ENCODE assay signal across 8 cellular contexts in the genomic region with DNA sequence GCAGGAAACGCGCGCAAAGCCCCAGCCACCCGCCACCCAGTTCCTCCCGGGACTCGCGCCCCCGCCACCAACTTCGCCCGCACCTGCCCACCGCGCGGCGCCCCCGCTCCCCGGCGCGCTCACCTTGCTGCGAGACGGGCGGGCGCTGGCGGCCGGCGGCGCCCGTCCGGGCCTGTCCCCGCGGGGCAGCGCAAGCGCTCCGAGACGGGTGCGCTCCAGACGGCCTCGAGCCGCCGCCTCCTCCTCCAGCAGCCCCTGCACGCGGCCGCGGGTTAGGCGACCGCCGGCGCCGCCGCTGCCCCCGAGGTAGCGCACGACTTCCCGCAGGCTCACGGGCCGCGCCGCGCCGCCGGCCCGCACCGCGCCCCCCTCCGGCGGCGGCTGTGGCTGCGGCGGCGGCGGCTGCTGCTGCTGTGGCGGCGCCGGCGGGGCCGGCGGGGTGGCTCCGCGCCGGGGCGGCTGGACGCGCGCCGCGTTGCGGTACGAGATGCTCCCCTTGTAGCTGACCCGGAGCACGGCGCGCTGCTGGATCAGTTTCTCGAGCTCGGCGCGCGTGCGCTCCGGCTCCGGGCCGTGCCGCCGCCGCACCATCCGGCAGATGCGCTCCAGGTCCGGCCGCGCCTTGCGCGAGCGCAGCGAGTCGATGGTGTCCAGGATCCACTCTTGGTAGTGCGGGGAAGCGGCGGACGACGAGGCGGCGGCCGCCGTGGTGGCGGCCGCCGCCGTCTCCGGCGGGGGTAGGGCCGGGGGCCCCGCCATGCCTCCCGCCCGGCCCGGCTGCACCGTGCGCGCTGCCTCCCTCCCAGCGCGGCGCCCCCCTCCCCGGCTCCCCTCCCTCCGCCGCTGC. TPM values are rescaled to one million over a fixed set of nuclear protein-coding genes. Genes with fewer than 3 reads are reported as not detected.
DNase-seq lines count a peak whose midpoint lies in the region; ATAC-seq and TF ChIP-seq lines count a peak whose summit lies in the region.

No MANE protein-coding gene starts in this region.

- no peak for TF ChIP-seq POLR2A in stomach (IDR thresholded peaks at IDR 0.05)

- H3K4me1 Mint-ChIP-seq in activated CD4-positive, alpha-beta T cell treated with anti-CD3 and anti-CD28 coated beads, Interleukin-2, amount 10 ng/mL, durations not matched to agents 24 days and 14 days: peaks cover 19% of the 10 kb centered on the region
- peaks cover 12% of the 10 kb centered on the region for H3K4me1 Mint-ChIP-seq in memory B cell

- WGBS in stomach, 5 donors: 0 to 1% (median 0%) methylated on average over 13 to 136 of the region's 142 CpGs

- H3K4me3 ChIP-seq in stomach: peak overlapping the region; percentile 75 to 93 (median 82)

- H3K9me3 ChIP-seq in stomach: peaks cover 0 to 10% (median 9%) of the 10 kb centered on the region in 4 donors

- TF ChIP-seq CTCF in stomach (IDR thresholded peaks at IDR 0.05): peak in 1 of 7 experiments; percentile 21

- H3K36me3 Mint-ChIP-seq in activated CD4-positive, alpha-beta T cell treated with anti-CD3 and anti-CD28 coated beads, Interleukin-2, amount 10 ng/mL, durations not matched to agents 24 days and 14 days (ENCODE audit: low read depth): peaks cover 43% of the 10 kb centered on the region
- peaks cover 2% of the 10 kb centered on the region for H3K36me3 Mint-ChIP-seq in memory B cell

- peak overlapping the region; percentile 78 for H3K4me3 Mint-ChIP-seq in activated CD4-positive, alpha-beta T cell treated with anti-CD3 and anti-CD28 coated beads, Interleukin-2, amount 10 ng/mL, durations not matched to agents 24 days and 14 days
- peak overlapping the region; percentile 87 for H3K4me3 Mint-ChIP-seq in memory B cell

- DNase-seq in Right ventricle myocardium inferior (ENCODE audit: missing footprints) (peak; percentile 79), cardiac septum (ENCODE audit: low spot score) (no peak), LHCN-M2 (ENCODE audit: low read depth) (peak; percentile 59), memory B cell (ENCODE audit: low spot score in 2 of 2) (peak; percentile 38 to 57), stomach (peak; percentile 62)
- peak; percentile 85 for DNase-seq in activated CD4-positive, alpha-beta T cell treated with anti-CD3 and anti-CD28 coated beads, Interleukin-2, amount 10 ng/mL, durations not matched to agents 24 days and 14 days
- DNase-seq in effector CD8-positive, alpha-beta T cell (lab: John Stamatoyannopoulos, UW): peak; percentile 34

- TF ChIP-seq EP300 in stomach (IDR thresholded peaks at IDR 0.05): no peak

- H3K4me1 ChIP-seq in stomach: peaks cover 12 to 34% (median 29%) of the 10 kb centered on the region in 4 donors

- H3K27me3 ChIP-seq in stomach: no peaks in the 10 kb centered on the region

- peak overlapping the region; percentile 76 for H3K27ac Mint-ChIP-seq in activated CD4-positive, alpha-beta T cell treated with anti-CD3 and anti-CD28 coated beads, Interleukin-2, amount 10 ng/mL, durations not matched to agents 24 days and 14 days
- H3K27ac Mint-ChIP-seq in memory B cell: no peak overlapping the region

- H3K27me3 Mint-ChIP-seq in activated CD4-positive, alpha-beta T cell treated with anti-CD3 and anti-CD28 coated beads, Interleukin-2, amount 10 ng/mL, durations not matched to agents 24 days and 14 days: no peaks in the 10 kb centered on the region
- no peaks in the 10 kb centered on the region for H3K27me3 Mint-ChIP-seq in memory B cell

- H3K9me3 Mint-ChIP-seq in activated CD4-positive, alpha-beta T cell treated with anti-CD3 and anti-CD28 coated beads, Interleukin-2, amount 10 ng/mL, durations not matched to agents 24 days and 14 days: peaks cover 5% of the 10 kb centered on the region
- no peaks in the 10 kb centered on the region for H3K9me3 Mint-ChIP-seq in memory B cell

- peaks cover 9 to 25% (median 16%) of the 10 kb centered on the region in 4 donors for H3K36me3 ChIP-seq in stomach

- intact Hi-C loops in Right ventricle myocardium inferior (cut with DNase I) (loop anchor here (1.0 to 2.0 kb wide), 2 partner anchors 23 to 47 kb away; a partner anchor contains a TSS), cardiac septum (cut with DNase I) (loop anchor here (5.0 kb wide), 1 partner anchor 47 kb away; the partner anchor contains the start of gene ASF1B), stomach (cut with DNase I; ENCODE audit: low total_unique reads) (no loop called here)
- intact Hi-C loops in activated CD4-positive, alpha-beta T cell treated with anti-CD3 and anti-CD28 coated beads, Interleukin-2, amount 10 ng/mL, durations not matched to agents 24 days and 14 days (cut with micrococcal nuclease): loop anchor here (2.0 kb wide), 1 partner anchor 47 kb away; the partner anchor contains the start of gene ASF1B

- H3K27ac ChIP-seq in stomach: peak overlapping the region; percentile 87 to 98 (median 95)

- no peak for ATAC-seq in Right ventricle myocardium inferior
- peak; percentile 9 for ATAC-seq in memory B cell (ENCODE audit: low read depth)
- no peak for ATAC-seq in GM19023 (IDR thresholded peaks at IDR 0.05; ENCODE audit: unreplicated experiment)

RNA-seq across cellular contexts. Expression of gene SAMD1, which starts 0.7 kb away (rescaled TPM):
- 60.2 TPM for total RNA-seq in Right ventricle myocardium inferior
- total RNA-seq in cardiac septum: 41.8 TPM
- 59.3 and 64.5 TPM in 2 replicates for total RNA-seq in LHCN-M2 (2014; rRNA removed)
- 27.4 TPM for polyA plus RNA-seq in LHCN-M2 (2012)
- total RNA-seq in activated CD4-positive, alpha-beta T cell treated with anti-CD3 and anti-CD28 coated beads, Interleukin-2, amount 10 ng/mL, durations not matched to agents 24 days and 14 days: 147 and 152 TPM in 2 replicates
- total RNA-seq in stomach: 100 to 1,000 TPM in 1 of 5 donors, 10 to 100 TPM in 3, 1 to 10 TPM in 1; 4.8 to 228 (median 24.6) TPM
- polyA plus RNA-seq in stomach: 10 to 100 TPM; 16.3 to 29.1 (median 22.4) TPM

RNA-seq across cellular contexts. Expression of gene C19orf67, which starts 4.3 kb away (rescaled TPM):
- total RNA-seq in Right ventricle myocardium inferior (not detected), cardiac septum (not detected), LHCN-M2 (2014; rRNA removed) (not detected in 2 replicates), stomach (not detected)
- 0.05 TPM for polyA plus RNA-seq in LHCN-M2 (2012)
- 0.54 and 0.58 TPM in 2 replicates for total RNA-seq in activated CD4-positive, alpha-beta T cell treated with anti-CD3 and anti-CD28 coated beads, Interleukin-2, amount 10 ng/mL, durations not matched to agents 24 days and 14 days
- under 1 TPM in 1 of 3 donors, not detected in 2; 0.50 TPM for polyA plus RNA-seq in stomach

RNA-seq across cellular contexts. Expression of gene MISP3, which starts 17.3 kb away (rescaled TPM):
- total RNA-seq in Right ventricle myocardium inferior (7.3 TPM), cardiac septum (7.9 TPM), LHCN-M2 (2014; rRNA removed) (0.19 and 0.34 TPM in 2 replicates), stomach (10 to 100 TPM in 4 of 5 donors, 1 to 10 TPM in 1; 2.0 to 88.7 (median 34.1) TPM)
- 1.0 TPM for polyA plus RNA-seq in LHCN-M2 (2012)
- total RNA-seq in activated CD4-positive, alpha-beta T cell treated with anti-CD3 and anti-CD28 coated beads, Interleukin-2, amount 10 ng/mL, durations not matched to agents 24 days and 14 days: 2.7 and 3.6 TPM in 2 replicates
- 10 to 100 TPM; 14.9 to 29.8 (median 25.1) TPM for polyA plus RNA-seq in stomach

RNA-seq across cellular contexts. Expression of gene PRKACA, which starts 27.7 kb away (rescaled TPM):
- total RNA-seq in Right ventricle myocardium inferior (494 TPM), cardiac septum (487 TPM), LHCN-M2 (2014; rRNA removed) (64.7 and 76.2 TPM in 2 replicates), stomach (100 to 1,000 TPM in 1 of 5 donors, 10 to 100 TPM in 4; 14.7 to 159 (median 26.6) TPM)
- polyA plus RNA-seq in LHCN-M2 (2012): 102 TPM
- total RNA-seq in activated CD4-positive, alpha-beta T cell treated with anti-CD3 and anti-CD28 coated beads, Interleukin-2, amount 10 ng/mL, durations not matched to agents 24 days and 14 days: 62.6 and 64.7 TPM in 2 replicates
- polyA plus RNA-seq in stomach: 10 to 100 TPM; 27.7 to 43.8 (median 38.2) TPM

RNA-seq across cellular contexts. Expression of gene PALM3, which starts 28.0 kb away (rescaled TPM):
- 0.41 TPM for total RNA-seq in Right ventricle myocardium inferior
- 0.46 TPM for total RNA-seq in cardiac septum
- total RNA-seq in LHCN-M2 (2014; rRNA removed): 0.11 and 0.38 TPM in 2 replicates
- polyA plus RNA-seq in LHCN-M2 (2012): 0.22 TPM
- 0.28 TPM in 1 of 2 replicates, not detected in the other for total RNA-seq in activated CD4-positive, alpha-beta T cell treated with anti-CD3 and anti-CD28 coated beads, Interleukin-2, amount 10 ng/mL, durations not matched to agents 24 days and 14 days
- 100 to 1,000 TPM in 1 of 5 donors, 10 to 100 TPM in 2, 1 to 10 TPM in 2; 4.2 to 100 (median 12.2) TPM for total RNA-seq in stomach
- 100 to 1,000 TPM in 1 of 3 donors, 10 to 100 TPM in 2; 20.7 to 141 (median 22.5) TPM for polyA plus RNA-seq in stomach
